1 cellular context compared by ENCODE assay signal in the genomic region with DNA sequence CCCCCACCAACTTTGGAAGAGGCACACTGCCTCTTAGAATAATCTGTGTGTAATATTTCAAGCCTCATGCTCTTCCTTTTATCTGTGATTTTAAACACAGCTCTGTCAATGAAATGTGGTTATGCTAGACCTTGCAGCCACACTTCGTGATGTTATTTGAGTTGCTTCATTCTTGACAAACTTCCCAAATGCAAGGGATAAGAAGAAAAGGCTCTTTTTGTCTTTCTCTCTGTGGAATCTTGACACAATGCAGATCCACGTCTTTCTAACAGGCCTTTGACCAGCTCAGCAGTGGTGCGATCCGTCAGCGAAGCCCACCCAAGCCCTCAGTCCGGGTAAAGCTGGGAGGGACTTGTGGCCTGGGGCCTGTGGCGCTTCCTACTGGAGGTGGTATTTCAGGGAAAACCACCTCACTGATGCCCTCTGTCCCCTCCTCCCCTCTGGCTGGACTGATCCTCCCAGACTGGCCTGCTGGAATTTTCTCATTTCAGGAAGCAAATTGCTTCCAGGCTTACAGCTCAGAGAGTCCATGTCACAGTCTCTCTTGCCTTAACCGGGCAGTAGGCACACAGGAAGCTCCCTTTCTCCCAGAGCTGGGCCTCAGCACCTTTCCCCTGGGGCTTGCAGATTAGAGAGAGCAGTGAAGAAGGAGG.
TF ChIP-seq lines count a peak whose summit lies in the region.

No MANE protein-coding gene starts in this region.

TF ChIP-seq in IMR-90, 13 proteins besides CTCF, POLR2A, EP300 and RAD21:
- TF ChIP-seq BHLHE40 (IDR thresholded peaks at IDR 0.05; ENCODE audit: low read depth, low read length) (no peak), FOS (IDR thresholded peaks at IDR 0.05; ENCODE audit: low read depth, low read length) (no peak), RFX5 (IDR thresholded peaks at IDR 0.05; ENCODE audit: low read depth, low read length) (no peak)
